In genomic region chr17:1699891-1700290, GRCh38 we compare ENCODE assay signal across 1 cellular context. TPM values are rescaled to one million over a fixed set of nuclear protein-coding genes. Genes with fewer than 3 reads are reported as not detected.
"Had no signal": no experiment of that assay in that cellular context is flagged by ENCODE, and none has a peak within 500 bp of the region (broad histone marks: within the 10 kb centered on the region; RNA-seq: fewer than 3 reads in every experiment).

No MANE protein-coding gene starts in this region.

RNA-seq across cellular contexts. Expression of gene SERPINF2, which starts 42.8 kb away (rescaled TPM):
- total RNA-seq: activated CD4-positive, alpha-beta memory T cell treated with anti-CD3 and anti-CD28 coated beads for 36 hours had no signal
